18 cellular contexts compared by ENCODE assay signal in genomic region chr3:119018690-119019463, GRCh38. TPM values are rescaled to one million over a fixed set of nuclear protein-coding genes. Genes with fewer than 3 reads are reported as not detected.
DNase-seq lines count a peak whose midpoint lies in the region; ATAC-seq and TF ChIP-seq lines count a peak whose summit lies in the region.
"Had no signal": no experiment of that assay in that cellular context is flagged by ENCODE, and none has a peak within 500 bp of the region (broad histone marks: within the 10 kb centered on the region; RNA-seq: fewer than 3 reads in every experiment).

No MANE protein-coding gene starts in this region.

- H3K27me3 ChIP-seq in right atrium auricular region (no peaks in the 10 kb centered on the region), WERI-Rb-1 (ENCODE audit: insufficient read depth, low read depth, severe bottlenecking) (no peaks in the 10 kb centered on the region)

- H3K27ac ChIP-seq in right atrium auricular region (peak overlapping the region; percentile 17 to 34), WERI-Rb-1 (no peak overlapping the region)

- H3K9me3 ChIP-seq in right atrium auricular region, result no peaks in the 10 kb centered on the region
- H3K9me3 ChIP-seq in WERI-Rb-1 (ENCODE audit: severe bottlenecking), result no peaks in the 10 kb centered on the region

- H3K36me3 ChIP-seq in right atrium auricular region (no peaks in the 10 kb centered on the region), WERI-Rb-1 (no peaks in the 10 kb centered on the region)

- DNase-seq in G401 (ENCODE audit: low spot score) (peak; percentile 30), astrocyte of the hippocampus (ENCODE audit: low read depth, low spot score) (peak; percentile 27), right atrium auricular region (ENCODE audit: low spot score) (no peak), putamen (ENCODE audit: low spot score) (peak; percentile 84), WERI-Rb-1 (no peak), SKM-1 treated with dmso at 0.1 percent for 144 hours (lab: John Stamatoyannopoulos, UW; ENCODE audit: unreplicated experiment) (no peak), NCI-H1105 (lab: John Stamatoyannopoulos, UW) (no peak)
- DNase-seq: activated CD4-positive, alpha-beta T cell treated with anti-CD3 and anti-CD28 coated beads, Interleukin-2, amount 50 U/mL, for 4 hours; activated naive CD4-positive, alpha-beta T cell treated with anti-CD3 and anti-CD28 coated beads for 36 hours; activated T-cell treated with anti-CD3 and anti-CD28 coated beads for 4 hours; CD4-positive, alpha-beta T cell; dermis blood vessel endothelial cell; GOT3; NCI-H1436; trophoblast cell had no signal

- no peak for ATAC-seq in HG02610 (IDR thresholded peaks at IDR 0.05; ENCODE audit: unreplicated experiment)

- peaks cover 0 to 8% of the 10 kb centered on the region in 2 donors for H3K4me1 ChIP-seq in right atrium auricular region

- in situ Hi-C loops in G401 (cut with HindIII; ENCODE audit: low sequenced_read_pairs), result no loop called here

- TF ChIP-seq CTCF in right atrium auricular region (IDR thresholded peaks at IDR 0.05) (no peak), WERI-Rb-1 (IDR thresholded peaks at IDR 0.05; ENCODE audit: low read depth, low read length) (no peak)

- H3K4me3 ChIP-seq in right atrium auricular region, result no peak overlapping the region
- H3K4me3 ChIP-seq in WERI-Rb-1 (ENCODE audit: low read depth, low read length), result no peak overlapping the region

RNA-seq across cellular contexts. Expression of gene IGSF11, which starts 15.8 kb away (rescaled TPM):
- total RNA-seq in G401 (2014; rRNA removed; shearing (Covaris generic)), result not detected in 2 replicates
- total RNA-seq in right atrium auricular region, result 1 to 10 TPM; 1.6 to 6.5 TPM
- total RNA-seq: dermis blood vessel endothelial cell, epithelial cell of proximal tubule, RPMI7951 had no signal

Comparison
In these comparisons a context has a peak if more than half of its experiments do, and no peak if none do; other contexts are left out.
1. DNase-seq: peak in G401 (single experiment), astrocyte of the hippocampus (single experiment) and putamen (single experiment); none in right atrium auricular region (single experiment), WERI-Rb-1 (single experiment), SKM-1 treated with dmso at 0.1 percent for 144 hours (single experiment) and NCI-H1105 (single experiment).